In the genomic region with DNA sequence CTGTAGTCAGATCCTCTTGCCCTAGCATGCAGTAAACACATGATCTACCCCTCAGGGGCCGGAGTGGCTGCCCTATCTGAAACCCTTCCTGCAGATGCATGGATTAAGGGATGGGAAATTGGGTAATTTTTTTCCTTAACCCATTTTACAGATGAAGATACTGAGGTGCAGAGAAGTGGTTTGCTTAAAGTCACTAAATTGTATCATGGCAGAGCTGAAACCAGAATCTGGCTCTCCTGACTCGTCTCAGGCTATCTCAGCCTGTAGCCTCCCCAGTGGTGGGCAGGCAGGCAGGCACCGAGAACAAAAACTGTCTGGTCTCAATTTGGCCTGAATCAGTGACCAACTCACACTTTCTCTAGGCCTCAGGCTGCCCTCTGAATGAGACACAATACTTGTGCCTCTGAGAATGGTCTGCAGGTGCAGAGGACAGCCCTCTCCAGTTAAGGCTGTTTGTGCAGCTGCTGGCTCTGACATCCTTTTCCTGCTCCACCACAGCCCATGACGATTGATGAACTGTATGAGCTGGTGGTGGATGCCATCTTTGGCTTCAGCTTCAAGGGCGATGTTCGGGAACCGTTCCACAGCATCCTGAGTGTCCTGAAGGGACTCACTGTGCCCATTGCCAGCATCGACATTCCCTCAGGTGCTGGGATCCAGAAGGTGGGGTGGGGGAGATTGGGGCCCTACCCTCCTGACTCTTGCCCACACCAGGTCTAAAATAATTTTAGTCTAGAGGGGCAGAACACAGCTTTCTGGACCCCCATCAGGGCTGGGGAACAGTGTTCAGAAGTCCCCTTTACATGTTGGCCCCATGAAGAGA, we compare ENCODE assay signal across 10 cellular contexts. TPM values are rescaled to one million over a fixed set of nuclear protein-coding genes. Genes with fewer than 3 reads are reported as not detected.
DNase-seq lines count a peak whose midpoint lies in the region; ATAC-seq and TF ChIP-seq lines count a peak whose summit lies in the region.
"Had no signal": no experiment of that assay in that cellular context is flagged by ENCODE, and none has a peak within 500 bp of the region (broad histone marks: within the 10 kb centered on the region; RNA-seq: fewer than 3 reads in every experiment).

No MANE protein-coding gene starts in this region.

- no peaks in the 10 kb centered on the region for H3K9me3 ChIP-seq in OCI-LY1 (ENCODE audit: low read length)
- H3K9me3 ChIP-seq: SJSA1 had no signal

- H3K4me1 ChIP-seq in OCI-LY1 (ENCODE audit: insufficient read depth, low read length, severe bottlenecking) = peaks cover 24% of the 10 kb centered on the region

- peaks cover 59% of the 10 kb centered on the region for H3K36me3 Mint-ChIP-seq in activated T-cell treated with anti-CD3 and anti-CD28 coated beads, Interleukin-2, amount 50 U/mL, for 24 hours (ENCODE audit: low read depth)

- no peak overlapping the region for H2AFZ ChIP-seq in OCI-LY1 (ENCODE audit: low read length)

- peak overlapping the region; percentile 82 for H3K4me3 ChIP-seq in OCI-LY1 (ENCODE audit: low read depth, low read length, poor library complexity, severe bottlenecking)

- no peak for DNase-seq in activated T-cell treated with anti-CD3 and anti-CD28 coated beads, Interleukin-2, amount 50 U/mL, for 24 hours
- no peak for DNase-seq in activated T-cell treated with anti-CD3 and anti-CD28 coated beads, Interleukin-2, amount 50 U/mL, for 48 hours
- peak; percentile 77 for DNase-seq in dermis blood vessel endothelial cell
- no peak for DNase-seq in stimulated activated naive CD8-positive, alpha-beta T cell treated with anti-CD3 and anti-CD28 coated beads, Interleukin-15, amount 100 ng/mL, for 72 hours
- DNase-seq in mucosa of gallbladder (ENCODE audit: low spot score) = no peak
- DNase-seq in HuH-7.5 (ENCODE audit: low spot score) = no peak

- peak overlapping the region; percentile 95 for H3K27ac Mint-ChIP-seq in activated T-cell treated with anti-CD3 and anti-CD28 coated beads, Interleukin-2, amount 50 U/mL, for 24 hours
- peak overlapping the region in 1 of 2 donors; percentile 73 for H3K27ac Mint-ChIP-seq in stimulated activated naive CD8-positive, alpha-beta T cell treated with anti-CD3 and anti-CD28 coated beads, Interleukin-15, amount 100 ng/mL, for 72 hours

- peak overlapping the region; percentile 67 for H3K27ac ChIP-seq in OCI-LY1 (ENCODE audit: low read depth, low read length, poor library complexity, severe bottlenecking)
- H3K27ac ChIP-seq: SJSA1 had no signal

- peaks cover 48% of the 10 kb centered on the region for H3K36me3 ChIP-seq in OCI-LY1 (ENCODE audit: insufficient read depth, low read length)

- H3K9ac ChIP-seq in OCI-LY1 (ENCODE audit: low read length) = peak overlapping the region; percentile 92; the same call in 1 of the 2 replicates

- H3K4me2 ChIP-seq in OCI-LY1 (ENCODE audit: low read length) = peak overlapping the region; percentile 94

- ATAC-seq in stimulated activated naive CD8-positive, alpha-beta T cell treated with anti-CD3 and anti-CD28 coated beads, Interleukin-15, amount 100 ng/mL, for 72 hours = no peak
- no peak for ATAC-seq in GM21619 (IDR thresholded peaks at IDR 0.05; ENCODE audit: unreplicated experiment)

- no peaks in the 10 kb centered on the region for H4K20me1 ChIP-seq in OCI-LY1 (ENCODE audit: insufficient read depth, low read length)

- no peaks in the 10 kb centered on the region for H3K9me3 Mint-ChIP-seq in activated T-cell treated with anti-CD3 and anti-CD28 coated beads, Interleukin-2, amount 50 U/mL, for 24 hours
- H3K9me3 Mint-ChIP-seq in stimulated activated naive CD8-positive, alpha-beta T cell treated with anti-CD3 and anti-CD28 coated beads, Interleukin-15, amount 100 ng/mL, for 72 hours = no peaks in the 10 kb centered on the region

- 0 out of 2 replicates have a peak, but pooled peaks cover 4% of the 10 kb centered on the region for H3F3A ChIP-seq in OCI-LY1 (ENCODE audit: insufficient read depth, low read length)

- no peaks in the 10 kb centered on the region for H3K27me3 Mint-ChIP-seq in activated T-cell treated with anti-CD3 and anti-CD28 coated beads, Interleukin-2, amount 50 U/mL, for 24 hours
- H3K27me3 Mint-ChIP-seq in stimulated activated naive CD8-positive, alpha-beta T cell treated with anti-CD3 and anti-CD28 coated beads, Interleukin-15, amount 100 ng/mL, for 72 hours = no peaks in the 10 kb centered on the region

- peak overlapping the region; percentile 85 for H3K4me3 Mint-ChIP-seq in activated T-cell treated with anti-CD3 and anti-CD28 coated beads, Interleukin-2, amount 50 U/mL, for 24 hours
- peak overlapping the region; percentile 70 to 82 for H3K4me3 Mint-ChIP-seq in stimulated activated naive CD8-positive, alpha-beta T cell treated with anti-CD3 and anti-CD28 coated beads, Interleukin-15, amount 100 ng/mL, for 72 hours

- H3K79me2 ChIP-seq in OCI-LY1 (ENCODE audit: insufficient read depth, low read length) = no peaks in the 10 kb centered on the region

- H3K9me2 ChIP-seq in OCI-LY1 (ENCODE audit: low read depth, low read length) = no peaks in the 10 kb centered on the region

- no peak for TF ChIP-seq CTCF in OCI-LY1 (IDR thresholded peaks at IDR 0.05; ENCODE audit: low read length)

- H3K4me1 Mint-ChIP-seq in activated T-cell treated with anti-CD3 and anti-CD28 coated beads, Interleukin-2, amount 50 U/mL, for 24 hours (ENCODE audit: low read depth) = peaks cover 36% of the 10 kb centered on the region
- H3K4me1 Mint-ChIP-seq in stimulated activated naive CD8-positive, alpha-beta T cell treated with anti-CD3 and anti-CD28 coated beads, Interleukin-15, amount 100 ng/mL, for 72 hours = peaks cover 19% of the 10 kb centered on the region

- no peaks in the 10 kb centered on the region for H3K27me3 ChIP-seq in OCI-LY1 (ENCODE audit: insufficient read depth, low read length)
- H3K27me3 ChIP-seq: SJSA1 had no signal

RNA-seq across cellular contexts. Expression of a gene that starts 1.5 kb away (rescaled TPM):
- 77.6 and 95.1 TPM in 2 replicates for total RNA-seq in dermis blood vessel endothelial cell
- total RNA-seq in mucosa of gallbladder = 99.0 TPM

RNA-seq across cellular contexts. Expression of a gene that starts 8.2 kb away (rescaled TPM):
- total RNA-seq in dermis blood vessel endothelial cell (16.7 and 28.2 TPM in 2 replicates), mucosa of gallbladder (12.6 TPM)

RNA-seq across cellular contexts. Expression of a gene that starts 13.6 kb away (rescaled TPM):
- total RNA-seq in dermis blood vessel endothelial cell (not detected in 2 replicates), mucosa of gallbladder (0.60 TPM)
- total RNA-seq: bronchial epithelial cell, SJSA1 had no signal

RNA-seq across cellular contexts. Expression of a gene that starts 20.8 kb away (rescaled TPM):
- total RNA-seq in dermis blood vessel endothelial cell = 7.3 and 37.9 TPM in 2 replicates
- 2.5 TPM for total RNA-seq in mucosa of gallbladder

RNA-seq across cellular contexts. Expression of a gene that starts 26.1 kb away (rescaled TPM):
- total RNA-seq in dermis blood vessel endothelial cell = not detected in 2 replicates
- 0.43 TPM for total RNA-seq in mucosa of gallbladder
- total RNA-seq: SJSA1 had no signal
